Comparison of ENCODE assay signal across 27 cellular contexts in genomic region chr5:76113103-76113502, GRCh38. TPM values are rescaled to one million over a fixed set of nuclear protein-coding genes. Genes with fewer than 3 reads are reported as not detected.
DNase-seq lines count a peak whose midpoint lies in the region; ATAC-seq, FAIRE-seq and TF ChIP-seq lines count a peak whose summit lies in the region.
"Had no signal": no experiment of that assay in that cellular context is flagged by ENCODE, and none has a peak within 500 bp of the region (broad histone marks: within the 10 kb centered on the region; RNA-seq: fewer than 3 reads in every experiment).

No MANE protein-coding gene starts in this region.

- no peaks in the 10 kb centered on the region for H3K36me3 Mint-ChIP-seq in endodermal cell (ENCODE audit: low read depth)
- H3K36me3 Mint-ChIP-seq in activated T-cell treated with anti-CD3 and anti-CD28 coated beads, Interleukin-2, amount 50 U/mL, for 72 hours (ENCODE audit: insufficient read depth in 2 of 2): no peaks in the 10 kb centered on the region
- H3K36me3 Mint-ChIP-seq: CD14-positive monocyte had no signal

- intact Hi-C loops in colonic mucosa (cut with DNase I) (no loop called here), left colon (cut with DNase I, micrococcal nuclease) (no loop called here)

- peaks cover 5% of the 10 kb centered on the region for H3K27me3 Mint-ChIP-seq in endodermal cell (ENCODE audit: insufficient read depth)
- H3K27me3 Mint-ChIP-seq in activated T-cell treated with anti-CD3 and anti-CD28 coated beads, Interleukin-2, amount 50 U/mL, for 72 hours (ENCODE audit: low read depth): peaks cover 55% of the 10 kb centered on the region

- H3K27ac ChIP-seq in colonic mucosa: peak overlapping the region; percentile 79
- no peak overlapping the region for H3K27ac ChIP-seq in small intestine (ENCODE audit: low read depth in 1 of 2, low read length in 1 of 2)
- no peak overlapping the region for H3K27ac ChIP-seq in endodermal cell (ENCODE audit: low read depth, low read length)
- H3K27ac ChIP-seq: A549 had no signal

- no peak overlapping the region for H3K4me3 Mint-ChIP-seq in endodermal cell
- no peak overlapping the region for H3K4me3 Mint-ChIP-seq in activated T-cell treated with anti-CD3 and anti-CD28 coated beads, Interleukin-2, amount 50 U/mL, for 72 hours
- H3K4me3 Mint-ChIP-seq: CD14-positive monocyte; CD4-positive, alpha-beta T cell; CD8-positive, alpha-beta memory T cell; HFFc6 had no signal

- H3K27me3 ChIP-seq in colonic mucosa (no peaks in the 10 kb centered on the region), mucosa of stomach (ENCODE audit: control insufficient read depth, insufficient read depth, low read length) (no peaks in the 10 kb centered on the region), small intestine (ENCODE audit: control insufficient read depth in 2 of 2, insufficient read depth in 2 of 2, low read length in 2 of 2) (no peaks in the 10 kb centered on the region), endodermal cell (ENCODE audit: control insufficient read depth, insufficient read depth, low read length, poor library complexity, severe bottlenecking) (no peaks in the 10 kb centered on the region)
- H3K27me3 ChIP-seq: BLaER1 treated with 17β-estradiol and CSF1 and Interleukin-3, amounts not matched to agents 10 nM and 100 nM had no signal

- H3K4me1 ChIP-seq in colonic mucosa (no peaks in the 10 kb centered on the region), mucosa of stomach (ENCODE audit: control insufficient read depth, insufficient read depth, low read length) (peaks cover 48% of the 10 kb centered on the region), small intestine (ENCODE audit: control insufficient read depth in 2 of 2, insufficient read depth in 1 of 2, low read depth in 1 of 2, low read length in 1 of 2) (peaks cover 0 to 2% of the 10 kb centered on the region in 2 donors), endodermal cell (ENCODE audit: control insufficient read depth, insufficient read depth, low read length) (no peaks in the 10 kb centered on the region)
- H3K4me1 ChIP-seq: A549, BE2C, HAP-1 had no signal

- H3K9me3 Mint-ChIP-seq in endodermal cell: no peaks in the 10 kb centered on the region
- peaks cover 0 to 3% of the 10 kb centered on the region in 2 donors for H3K9me3 Mint-ChIP-seq in activated T-cell treated with anti-CD3 and anti-CD28 coated beads, Interleukin-2, amount 50 U/mL, for 72 hours
- H3K9me3 Mint-ChIP-seq: CD4-positive, alpha-beta T cell; CD8-positive, alpha-beta memory T cell had no signal

- TF ChIP-seq CTCF in colonic mucosa (IDR thresholded peaks at IDR 0.05) (no peak), endodermal cell (conservative IDR thresholded peaks at IDR 0.05) (no peak)

- H3K4me3 ChIP-seq in colonic mucosa (no peak overlapping the region), mucosa of stomach (ENCODE audit: low read length) (peak overlapping the region; percentile 22), small intestine (ENCODE audit: low read depth in 1 of 2, low read length in 2 of 2) (no peak overlapping the region), endodermal cell (ENCODE audit: low read length) (no peak overlapping the region)
- H3K4me3 ChIP-seq: A549; BLaER1 treated with 17β-estradiol and CSF1 and Interleukin-3, amounts not matched to agents 10 nM and 100 nM; GM12878; HAP-1 had no signal

- ATAC-seq in left colon: peak; percentile 89
- no peak for ATAC-seq in activated T-cell treated with anti-CD3 and anti-CD28 coated beads, Interleukin-2, amount 50 U/mL, for 72 hours (replicated peaks in 1 of 2)
- ATAC-seq: A549, GM12878 had no signal

- no peaks in the 10 kb centered on the region for H3K9me3 ChIP-seq in colonic mucosa
- no peaks in the 10 kb centered on the region for H3K9me3 ChIP-seq in mucosa of stomach (ENCODE audit: control insufficient read depth, low read length)
- H3K9me3 ChIP-seq in small intestine (ENCODE audit: control insufficient read depth, low read depth): no peaks in the 10 kb centered on the region
- H3K9me3 ChIP-seq in endodermal cell (ENCODE audit: control insufficient read depth, low read length): no peaks in the 10 kb centered on the region
- H3K9me3 ChIP-seq: A549; BE2C; BLaER1 treated with 17β-estradiol and CSF1 and Interleukin-3, amounts not matched to agents 10 nM and 100 nM; HAP-1 had no signal

- 37 to 68% (median 52%) methylated on average over 4 of the region's 4 CpGs for WGBS in small intestine, 3 donors
- 89 to 100% methylated on average over 3 to 4 of the region's 4 CpGs for WGBS in endodermal cell (ENCODE audit: insufficient coverage in 1 of 2, insufficient read length in 1 of 2), 2 experiments

- no peak overlapping the region for H3K9ac ChIP-seq in colonic mucosa (ENCODE audit: low read depth in 2 of 2, low read length in 2 of 2)
- H3K9ac ChIP-seq in mucosa of stomach (ENCODE audit: low read length): no peak overlapping the region
- H3K9ac ChIP-seq in endodermal cell (ENCODE audit: extremely low read depth, low read length, poor library complexity, severe bottlenecking): no peak overlapping the region
- H3K9ac ChIP-seq: BLaER1 treated with 17β-estradiol and CSF1 and Interleukin-3, amounts not matched to agents 10 nM and 100 nM had no signal

- H3K27ac Mint-ChIP-seq in endodermal cell: no peak overlapping the region
- no peak overlapping the region for H3K27ac Mint-ChIP-seq in activated T-cell treated with anti-CD3 and anti-CD28 coated beads, Interleukin-2, amount 50 U/mL, for 72 hours
- H3K27ac Mint-ChIP-seq: CD14-positive monocyte; CD4-positive, alpha-beta T cell; CD8-positive, alpha-beta memory T cell; HFFc6 had no signal

- peaks cover 2% of the 10 kb centered on the region for H3K4me1 Mint-ChIP-seq in endodermal cell
- no peaks in the 10 kb centered on the region for H3K4me1 Mint-ChIP-seq in activated T-cell treated with anti-CD3 and anti-CD28 coated beads, Interleukin-2, amount 50 U/mL, for 72 hours (ENCODE audit: low read depth)

- no peaks in the 10 kb centered on the region for H3K36me3 ChIP-seq in colonic mucosa
- H3K36me3 ChIP-seq in mucosa of stomach (ENCODE audit: control insufficient read depth, insufficient read depth, low read length): no peaks in the 10 kb centered on the region
- no peaks in the 10 kb centered on the region for H3K36me3 ChIP-seq in small intestine (ENCODE audit: control insufficient read depth in 2 of 2, insufficient read depth in 2 of 2, low read length in 2 of 2)
- no peaks in the 10 kb centered on the region for H3K36me3 ChIP-seq in endodermal cell (ENCODE audit: control insufficient read depth, insufficient read depth, low read length)
- H3K36me3 ChIP-seq: BE2C; BLaER1 treated with 17β-estradiol and CSF1 and Interleukin-3, amounts not matched to agents 10 nM and 100 nM; HAP-1 had no signal

- peak; percentile 71 for DNase-seq in colonic mucosa
- peak; percentile 18 to 50 for DNase-seq in left colon
- DNase-seq in small intestine: peak; percentile 46
- DNase-seq in stimulated activated CD4-positive, alpha-beta T cell treated with anti-CD3 and anti-CD28 coated beads, Interleukin-4, amount 100 ng/mL, for 4 hours: no peak
- no peak for DNase-seq in endodermal cell
- DNase-seq in activated T-cell treated with anti-CD3 and anti-CD28 coated beads, Interleukin-2, amount 50 U/mL, for 72 hours: no peak
- DNase-seq: 8988T; ACHN; AML-193; BE2C; CD4-positive, alpha-beta T cell; CD8-positive, alpha-beta memory T cell; DMS 273 treated with DMSO at 0.1 percent for 48 hours; DMS79; EL; GDM1; GOT3; HFFc6 had no signal

- no peak for FAIRE-seq in small intestine (lab: Jason Lieb, UNC)
- FAIRE-seq: A549, D721Med, GM12878, GM19239, H54 had no signal

RNA-seq across cellular contexts. Expression of gene SV2C, which starts 29.9 kb away (rescaled TPM):
- total RNA-seq in colonic mucosa (under 1 TPM; 0.20 to 0.35 TPM), left colon (under 1 TPM; 0.24 to 0.36 TPM), endodermal cell (not detected)
- polyA plus RNA-seq in small intestine: 1 to 10 TPM in 1 of 3 donors, not detected in 2; 1.6 TPM
- 1.1 TPM for polyA plus RNA-seq in endodermal cell (2013, experiment 1 of 2)
- polyA plus RNA-seq in endodermal cell (2013, experiment 2 of 2): 1.1 TPM
- under 1 TPM; 0.19 to 0.23 TPM for total RNA-seq in activated T-cell treated with anti-CD3 and anti-CD28 coated beads, Interleukin-2, amount 50 U/mL, for 72 hours
- total RNA-seq: CD8-positive, alpha-beta memory T cell; HFFc6 had no signal
- polyA plus RNA-seq: A549; CD8-positive, alpha-beta memory T cell had no signal

Comparison
In these comparisons a context has a peak if more than half of its experiments do, and no peak if none do; other contexts are left out.
1. DNase-seq: peak in colonic mucosa (single experiment), left colon (2 of 2) and small intestine (single experiment); none in stimulated activated CD4-positive, alpha-beta T cell treated with anti-CD3 and anti-CD28 coated beads, Interleukin-4, amount 100 ng/mL, for 4 hours (0 of 2), endodermal cell (single experiment) and activated T-cell treated with anti-CD3 and anti-CD28 coated beads, Interleukin-2, amount 50 U/mL, for 72 hours (0 of 2).